1 cellular context compared by ENCODE assay signal in the genomic region with DNA sequence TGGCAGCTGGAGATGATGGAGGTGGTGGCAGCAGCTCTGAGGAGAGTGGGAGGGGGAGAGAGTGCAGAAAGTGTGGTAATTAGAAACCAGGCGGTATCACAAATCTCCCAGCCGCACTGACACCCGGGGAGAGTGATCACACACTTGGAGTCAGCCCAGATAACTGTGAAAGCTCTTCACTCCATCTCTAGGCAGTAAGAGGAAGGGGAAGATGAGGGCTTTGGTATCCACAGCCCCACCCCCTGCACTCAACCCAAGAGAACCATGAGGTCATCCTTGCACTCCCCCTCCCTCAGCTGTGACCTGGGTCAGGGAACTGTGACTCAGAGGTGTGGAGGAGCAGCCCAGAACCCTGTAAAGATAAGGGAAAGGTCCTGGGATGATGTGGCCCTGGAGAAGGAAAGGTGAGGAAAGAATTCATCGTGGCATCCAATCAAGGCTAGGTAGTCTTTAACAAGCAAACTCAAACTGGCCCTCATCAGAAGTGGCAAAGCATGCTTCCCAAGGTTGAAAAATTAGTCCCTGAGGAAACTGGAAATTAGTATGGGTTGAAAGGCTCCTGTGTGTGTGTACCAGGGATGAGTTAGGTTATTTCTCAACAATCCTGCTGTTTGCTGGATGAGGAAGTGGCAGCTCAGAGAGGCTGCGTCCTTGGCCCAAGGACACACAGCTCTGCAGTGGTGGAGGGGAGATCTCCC.
TF ChIP-seq lines count a peak whose summit lies in the region.

No MANE protein-coding gene starts in this region.

TF ChIP-seq in GM23338, 12 proteins besides CTCF, POLR2A, EP300 and RAD21 (continued from another document):
- TF ChIP-seq, protein P1, sequence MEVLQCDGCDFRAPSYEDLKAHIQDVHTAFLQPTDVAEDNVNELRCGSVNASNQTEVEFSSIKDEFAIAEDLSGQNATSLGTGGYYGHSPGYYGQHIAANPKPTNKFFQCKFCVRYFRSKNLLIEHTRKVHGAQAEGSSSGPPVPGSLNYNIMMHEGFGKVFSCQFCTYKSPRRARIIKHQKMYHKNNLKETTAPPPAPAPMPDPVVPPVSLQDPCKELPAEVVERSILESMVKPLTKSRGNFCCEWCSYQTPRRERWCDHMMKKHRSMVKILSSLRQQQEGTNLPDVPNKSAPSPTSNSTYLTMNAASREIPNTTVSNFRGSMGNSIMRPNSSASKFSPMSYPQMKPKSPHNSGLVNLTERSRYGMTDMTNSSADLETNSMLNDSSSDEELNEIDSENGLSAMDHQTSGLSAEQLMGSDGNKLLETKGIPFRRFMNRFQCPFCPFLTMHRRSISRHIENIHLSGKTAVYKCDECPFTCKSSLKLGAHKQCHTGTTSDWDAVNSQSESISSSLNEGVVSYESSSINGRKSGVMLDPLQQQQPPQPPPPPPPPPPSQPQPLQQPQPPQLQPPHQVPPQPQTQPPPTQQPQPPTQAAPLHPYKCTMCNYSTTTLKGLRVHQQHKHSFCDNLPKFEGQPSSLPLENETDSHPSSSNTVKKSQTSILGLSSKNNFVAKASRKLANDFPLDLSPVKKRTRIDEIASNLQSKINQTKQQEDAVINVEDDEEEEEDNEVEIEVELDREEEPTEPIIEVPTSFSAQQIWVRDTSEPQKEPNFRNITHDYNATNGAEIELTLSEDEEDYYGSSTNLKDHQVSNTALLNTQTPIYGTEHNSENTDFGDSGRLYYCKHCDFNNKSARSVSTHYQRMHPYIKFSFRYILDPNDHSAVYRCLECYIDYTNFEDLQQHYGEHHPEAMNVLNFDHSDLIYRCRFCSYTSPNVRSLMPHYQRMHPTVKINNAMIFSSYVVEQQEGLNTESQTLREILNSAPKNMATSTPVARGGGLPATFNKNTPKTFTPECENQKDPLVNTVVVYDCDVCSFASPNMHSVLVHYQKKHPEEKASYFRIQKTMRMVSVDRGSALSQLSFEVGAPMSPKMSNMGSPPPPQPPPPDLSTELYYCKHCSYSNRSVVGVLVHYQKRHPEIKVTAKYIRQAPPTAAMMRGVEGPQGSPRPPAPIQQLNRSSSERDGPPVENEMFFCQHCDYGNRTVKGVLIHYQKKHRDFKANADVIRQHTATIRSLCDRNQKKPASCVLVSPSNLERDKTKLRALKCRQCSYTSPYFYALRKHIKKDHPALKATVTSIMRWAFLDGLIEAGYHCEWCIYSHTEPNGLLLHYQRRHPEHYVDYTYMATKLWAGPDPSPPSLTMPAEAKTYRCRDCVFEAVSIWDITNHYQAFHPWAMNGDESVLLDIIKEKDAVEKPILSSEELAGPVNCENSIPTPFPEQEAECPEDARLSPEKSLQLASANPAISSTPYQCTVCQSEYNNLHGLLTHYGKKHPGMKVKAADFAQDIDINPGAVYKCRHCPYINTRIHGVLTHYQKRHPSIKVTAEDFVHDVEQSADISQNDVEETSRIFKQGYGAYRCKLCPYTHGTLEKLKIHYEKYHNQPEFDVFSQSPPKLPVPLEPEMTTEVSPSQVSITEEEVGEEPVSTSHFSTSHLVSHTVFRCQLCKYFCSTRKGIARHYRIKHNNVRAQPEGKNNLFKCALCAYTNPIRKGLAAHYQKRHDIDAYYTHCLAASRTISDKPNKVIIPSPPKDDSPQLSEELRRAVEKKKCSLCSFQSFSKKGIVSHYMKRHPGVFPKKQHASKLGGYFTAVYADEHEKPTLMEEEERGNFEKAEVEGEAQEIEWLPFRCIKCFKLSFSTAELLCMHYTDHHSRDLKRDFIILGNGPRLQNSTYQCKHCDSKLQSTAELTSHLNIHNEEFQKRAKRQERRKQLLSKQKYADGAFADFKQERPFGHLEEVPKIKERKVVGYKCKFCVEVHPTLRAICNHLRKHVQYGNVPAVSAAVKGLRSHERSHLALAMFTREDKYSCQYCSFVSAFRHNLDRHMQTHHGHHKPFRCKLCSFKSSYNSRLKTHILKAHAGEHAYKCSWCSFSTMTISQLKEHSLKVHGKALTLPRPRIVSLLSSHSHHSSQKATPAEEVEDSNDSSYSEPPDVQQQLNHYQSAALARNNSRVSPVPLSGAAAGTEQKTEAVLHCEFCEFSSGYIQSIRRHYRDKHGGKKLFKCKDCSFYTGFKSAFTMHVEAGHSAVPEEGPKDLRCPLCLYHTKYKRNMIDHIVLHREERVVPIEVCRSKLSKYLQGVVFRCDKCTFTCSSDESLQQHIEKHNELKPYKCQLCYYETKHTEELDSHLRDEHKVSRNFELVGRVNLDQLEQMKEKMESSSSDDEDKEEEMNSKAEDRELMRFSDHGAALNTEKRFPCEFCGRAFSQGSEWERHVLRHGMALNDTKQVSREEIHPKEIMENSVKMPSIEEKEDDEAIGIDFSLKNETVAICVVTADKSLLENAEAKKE (CRISPR knock-in tag; IDR thresholded peaks at IDR 0.05), result no peak
- TF ChIP-seq, protein P2, sequence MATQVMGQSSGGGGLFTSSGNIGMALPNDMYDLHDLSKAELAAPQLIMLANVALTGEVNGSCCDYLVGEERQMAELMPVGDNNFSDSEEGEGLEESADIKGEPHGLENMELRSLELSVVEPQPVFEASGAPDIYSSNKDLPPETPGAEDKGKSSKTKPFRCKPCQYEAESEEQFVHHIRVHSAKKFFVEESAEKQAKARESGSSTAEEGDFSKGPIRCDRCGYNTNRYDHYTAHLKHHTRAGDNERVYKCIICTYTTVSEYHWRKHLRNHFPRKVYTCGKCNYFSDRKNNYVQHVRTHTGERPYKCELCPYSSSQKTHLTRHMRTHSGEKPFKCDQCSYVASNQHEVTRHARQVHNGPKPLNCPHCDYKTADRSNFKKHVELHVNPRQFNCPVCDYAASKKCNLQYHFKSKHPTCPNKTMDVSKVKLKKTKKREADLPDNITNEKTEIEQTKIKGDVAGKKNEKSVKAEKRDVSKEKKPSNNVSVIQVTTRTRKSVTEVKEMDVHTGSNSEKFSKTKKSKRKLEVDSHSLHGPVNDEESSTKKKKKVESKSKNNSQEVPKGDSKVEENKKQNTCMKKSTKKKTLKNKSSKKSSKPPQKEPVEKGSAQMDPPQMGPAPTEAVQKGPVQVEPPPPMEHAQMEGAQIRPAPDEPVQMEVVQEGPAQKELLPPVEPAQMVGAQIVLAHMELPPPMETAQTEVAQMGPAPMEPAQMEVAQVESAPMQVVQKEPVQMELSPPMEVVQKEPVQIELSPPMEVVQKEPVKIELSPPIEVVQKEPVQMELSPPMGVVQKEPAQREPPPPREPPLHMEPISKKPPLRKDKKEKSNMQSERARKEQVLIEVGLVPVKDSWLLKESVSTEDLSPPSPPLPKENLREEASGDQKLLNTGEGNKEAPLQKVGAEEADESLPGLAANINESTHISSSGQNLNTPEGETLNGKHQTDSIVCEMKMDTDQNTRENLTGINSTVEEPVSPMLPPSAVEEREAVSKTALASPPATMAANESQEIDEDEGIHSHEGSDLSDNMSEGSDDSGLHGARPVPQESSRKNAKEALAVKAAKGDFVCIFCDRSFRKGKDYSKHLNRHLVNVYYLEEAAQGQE (IDR thresholded peaks at IDR 0.05; ENCODE audit: unreplicated experiment), result no peak
- no peak for TF ChIP-seq POLR2AphosphoS5 (IDR thresholded peaks at IDR 0.05; ENCODE audit: low read depth)
- TF ChIP-seq EZH2phosphoT487 (IDR thresholded peaks at IDR 0.05; ENCODE audit: unreplicated experiment), result no peak
